ENCODE assay signal across 17 cellular contexts in genomic region chr20:766906-767305, GRCh38. TPM values are rescaled to one million over a fixed set of nuclear protein-coding genes. Genes with fewer than 3 reads are reported as not detected.
DNase-seq lines count a peak whose midpoint lies in the region; ATAC-seq and TF ChIP-seq lines count a peak whose summit lies in the region.
"Had no signal": no experiment of that assay in that cellular context is flagged by ENCODE, and none has a peak within 500 bp of the region (broad histone marks: within the 10 kb centered on the region; RNA-seq: fewer than 3 reads in every experiment).

No MANE protein-coding gene starts in this region.

- H3K27ac ChIP-seq in HCT116 (ENCODE audit: low read depth, low read length) (no peak overlapping the region), PC-3 (ENCODE audit: low read length) (no peak overlapping the region), osteoblast (ENCODE audit: low read depth, low read length) (no peak overlapping the region), smooth muscle cell (ENCODE audit: low read depth) (no peak overlapping the region)

- CTCF ChIA-PET in HCT116 (lab: Charles Lee): no interaction called here
- CTCF ChIA-PET in PC-3 (lab: Charles Lee): no interaction called here

- peaks cover 13% of the 10 kb centered on the region for H3K27me3 Mint-ChIP-seq in type B pancreatic cell

- H2AFZ ChIP-seq in HCT116 (ENCODE audit: low read depth, low read length, poor library complexity, severe bottlenecking) (no peak overlapping the region), PC-3 (ENCODE audit: low read length) (no peak overlapping the region), osteoblast (ENCODE audit: low read length) (no peak overlapping the region), smooth muscle cell (ENCODE audit: low read depth) (no peak overlapping the region)
- H2AFZ ChIP-seq: GM23338 had no signal

- POLR2A ChIA-PET in HCT116 (lab: Charles Lee) (no interaction called here), PC-3 (lab: Charles Lee; ENCODE audit: unreplicated experiment) (no interaction called here)

- H3F3A ChIP-seq in PC-3 (ENCODE audit: low read length, unreplicated experiment) (no peaks in the 10 kb centered on the region), smooth muscle cell (ENCODE audit: low read depth) (no peaks in the 10 kb centered on the region)

- no peak overlapping the region for H3K9ac ChIP-seq in HCT116 (ENCODE audit: low read length)
- H3K9ac ChIP-seq in PC-3 (ENCODE audit: low read length): no peak overlapping the region
- H3K9ac ChIP-seq in smooth muscle cell (ENCODE audit: low read depth): no peak overlapping the region

- H3K4me1 Mint-ChIP-seq in type B pancreatic cell (ENCODE audit: unreplicated experiment): peaks cover 4% of the 10 kb centered on the region
- H3K4me1 Mint-ChIP-seq: CD4-positive, alpha-beta memory T cell; GM23338 had no signal

- no TSS peak for BruUV-seq in HCT116 (replicated peaks; lab: Mats Ljungman, UMichigan)
- BruUV-seq in PC-3 (replicated peaks; lab: Mats Ljungman, UMichigan): no TSS peak

- peak overlapping the region; percentile 25 for H3K27ac Mint-ChIP-seq in type B pancreatic cell
- H3K27ac Mint-ChIP-seq: CD4-positive, alpha-beta memory T cell; GM23338; H9; HFFc6 had no signal

- no peak for ATAC-seq in HCT116
- ATAC-seq in PC-3: no peak
- no peak for ATAC-seq in GM18861 (IDR thresholded peaks at IDR 0.05; ENCODE audit: unreplicated experiment)
- ATAC-seq: GM23338 had no signal

- H3K9me3 Mint-ChIP-seq in type B pancreatic cell: peaks cover 5% of the 10 kb centered on the region
- H3K9me3 Mint-ChIP-seq: CD4-positive, alpha-beta memory T cell; HFFc6 had no signal

- no peak overlapping the region for H3K4me3 Mint-ChIP-seq in type B pancreatic cell
- H3K4me3 Mint-ChIP-seq: CD4-positive, alpha-beta memory T cell; GM23338; H9; HFFc6 had no signal

- DNase-seq in HCT116 (ENCODE audit: low read depth, low spot score) (no peak), PC-3 (peak; percentile 15), osteoblast (ENCODE audit: insufficient read length, low spot score, missing footprints) (peak; percentile 47), type B pancreatic cell (ENCODE audit: extremely low spot score, unreplicated experiment) (no peak), putamen (ENCODE audit: low spot score) (no peak), smooth muscle cell (lab: John Stamatoyannopoulos, UW; ENCODE audit: unreplicated experiment) (no peak)
- DNase-seq: C1 segment of cervical spinal cord; CD4-positive, alpha-beta memory T cell; COR-L47; DMS153; DND-41; H9 had no signal

- intact Hi-C loops in HCT116 (cut with micrococcal nuclease) (loop anchor here (10.0 kb wide), 1 partner anchor 202 kb away; no protein-coding TSS in a partner anchor), PC-3 (cut with micrococcal nuclease) (no loop called here)

- 51% methylated on average over 1 of the region's 1 CpG for WGBS in smooth muscle cell (ENCODE audit: low lambda C conversion rate)

- H3K4me1 ChIP-seq in HCT116 (ENCODE audit: control insufficient read depth in 1 of 2, insufficient read depth in 2 of 2, low read length in 2 of 2): peaks cover 6 to 24% of the 10 kb centered on the region in 2 experiments; a peak in 2 of 4 replicates
- peaks cover 13% of the 10 kb centered on the region for H3K4me1 ChIP-seq in PC-3 (ENCODE audit: insufficient read depth, low read length)
- H3K4me1 ChIP-seq in osteoblast (ENCODE audit: insufficient read depth, low read length): no peaks in the 10 kb centered on the region
- H3K4me1 ChIP-seq in smooth muscle cell (ENCODE audit: low read depth): no peaks in the 10 kb centered on the region

- H3K9me3 ChIP-seq in HCT116 (ENCODE audit: control insufficient read depth in 1 of 2, insufficient read depth in 1 of 2, low read depth in 1 of 2, low read length in 2 of 2): no peaks in the 10 kb centered on the region
- H3K9me3 ChIP-seq in PC-3 (ENCODE audit: low read length): no peaks in the 10 kb centered on the region
- peaks cover 2% of the 10 kb centered on the region for H3K9me3 ChIP-seq in osteoblast (ENCODE audit: low read depth, low read length)
- no peaks in the 10 kb centered on the region for H3K9me3 ChIP-seq in smooth muscle cell (replicated peaks; ENCODE audit: low read depth)

- no peak overlapping the region for H3K4me3 ChIP-seq in HCT116 (replicated peaks in 1 of 2; ENCODE audit: low read depth in 1 of 2, low read length in 2 of 2)
- no peak overlapping the region for H3K4me3 ChIP-seq in PC-3 (ENCODE audit: low read length)
- no peak overlapping the region for H3K4me3 ChIP-seq in osteoblast (ENCODE audit: insufficient read depth, low read length)
- H3K4me3 ChIP-seq in smooth muscle cell: no peak overlapping the region
- H3K4me3 ChIP-seq: GM23338 had no signal

- H3K79me2 ChIP-seq in HCT116 (ENCODE audit: insufficient read depth, low read length): no peaks in the 10 kb centered on the region
- H3K79me2 ChIP-seq in PC-3 (ENCODE audit: low read length): peaks cover 6% of the 10 kb centered on the region
- H3K79me2 ChIP-seq in osteoblast (ENCODE audit: insufficient read depth, low read length): no peaks in the 10 kb centered on the region
- no peaks in the 10 kb centered on the region for H3K79me2 ChIP-seq in smooth muscle cell (ENCODE audit: low read depth)

- H3K36me3 ChIP-seq in HCT116 (ENCODE audit: control insufficient read depth in 1 of 2, insufficient read depth in 2 of 2, low read length in 2 of 2) (peaks cover 15 to 17% of the 10 kb centered on the region in 2 experiments; a peak in 2 of 4 replicates), PC-3 (ENCODE audit: low read depth, low read length) (peaks cover 5% of the 10 kb centered on the region; the same call in 1 of the 2 replicates), osteoblast (ENCODE audit: insufficient read depth, low read length) (no peaks in the 10 kb centered on the region), smooth muscle cell (ENCODE audit: low read depth) (no peaks in the 10 kb centered on the region)

- no peaks in the 10 kb centered on the region for H3K9me2 ChIP-seq in HCT116 (ENCODE audit: insufficient read depth)
- no peaks in the 10 kb centered on the region for H3K9me2 ChIP-seq in PC-3 (replicated peaks; ENCODE audit: low read length)

- RAD21 ChIA-PET in HCT116 (lab: Charles Lee; ENCODE audit: low non-redundant PET in 1 of 2, low total read pairs in 2 of 2, uncharacterized antibody in 2 of 2, unreplicated experiment in 2 of 2): no interaction called here

- no peak for TF ChIP-seq CTCF in HCT116 (IDR thresholded peaks at IDR 0.05 in 2 of 3, conservative IDR thresholded peaks at IDR 0.05 in 1 of 3; ENCODE audit: borderline replicate concordance in 1 of 3, insufficient read depth in 1 of 3, low read depth in 2 of 3, low read length in 2 of 3)
- no peak for TF ChIP-seq CTCF in PC-3 (conservative IDR thresholded peaks at IDR 0.05; ENCODE audit: low read depth, low read length)
- TF ChIP-seq CTCF in osteoblast (IDR thresholded peaks at IDR 0.05; ENCODE audit: extremely low read depth, low read depth, low read length): no peak
- TF ChIP-seq CTCF in type B pancreatic cell (conservative IDR thresholded peaks at IDR 0.05): no peak
- no peak for TF ChIP-seq CTCF in smooth muscle cell (IDR thresholded peaks at IDR 0.05; ENCODE audit: borderline replicate concordance, insufficient read depth, poor library complexity, severe bottlenecking)

- H3K27me3 ChIP-seq in HCT116 (ENCODE audit: insufficient read depth, low read length) (no peaks in the 10 kb centered on the region), PC-3 (ENCODE audit: low read length) (no peaks in the 10 kb centered on the region), osteoblast (ENCODE audit: insufficient read depth, low read length) (no peaks in the 10 kb centered on the region), smooth muscle cell (ENCODE audit: low read depth) (peaks cover 5% of the 10 kb centered on the region)

- H3K36me3 Mint-ChIP-seq in type B pancreatic cell: no peaks in the 10 kb centered on the region
- H3K36me3 Mint-ChIP-seq: CD4-positive, alpha-beta memory T cell had no signal

- H4K20me1 ChIP-seq in HCT116 (ENCODE audit: insufficient read depth) (no peaks in the 10 kb centered on the region), PC-3 (ENCODE audit: low read length) (no peaks in the 10 kb centered on the region), osteoblast (ENCODE audit: insufficient read depth, low read length) (no peaks in the 10 kb centered on the region), smooth muscle cell (ENCODE audit: low read depth) (no peaks in the 10 kb centered on the region)

- no peak for TF ChIP-seq POLR2A in HCT116 (IDR thresholded peaks at IDR 0.05; ENCODE audit: borderline replicate concordance, extremely low read depth, insufficient read depth, insufficient read length)

- 0 out of 2 replicates have a peak overlapping the region, but pooled peaks have one; percentile 2 for H3K4me2 ChIP-seq in HCT116 (ENCODE audit: low read length)
- peak overlapping the region; percentile 85; the same call in 1 of the 2 replicates for H3K4me2 ChIP-seq in PC-3 (ENCODE audit: low read length)
- H3K4me2 ChIP-seq in osteoblast (ENCODE audit: insufficient read depth, low read length): no peak overlapping the region
- no peak overlapping the region for H3K4me2 ChIP-seq in smooth muscle cell
- H3K4me2 ChIP-seq: GM23338 had no signal

- TF ChIP-seq RAD21 in HCT116 (IDR thresholded peaks at IDR 0.05; ENCODE audit: low read depth): no peak

TF ChIP-seq in HCT116, 20 proteins besides CTCF, POLR2A, EP300 and RAD21:
- TF ChIP-seq EZH2 (IDR thresholded peaks at IDR 0.05) (no peak), SP1 (IDR thresholded peaks at IDR 0.05; ENCODE audit: low read depth) (no peak), CEBPB (IDR thresholded peaks at IDR 0.05; ENCODE audit: low read depth) (no peak), TCF7L2 (IDR thresholded peaks at IDR 0.05; ENCODE audit: borderline replicate concordance, extremely low read depth, insufficient read depth, insufficient read length) (no peak), SRF (IDR thresholded peaks at IDR 0.05; ENCODE audit: low read depth) (no peak)
TF ChIP-seq in HCT116: peak in this region for 0.

RNA-seq across cellular contexts. Expression of gene SLC52A3, which starts 1.4 kb away (rescaled TPM):
- total RNA-seq in HCT116 (2021; ENCODE audit: unreplicated experiment) (10.2 TPM), PC-3 (2014; rRNA removed) (4.2 and 5.9 TPM in 2 replicates), osteoblast (not detected in 2 replicates), type B pancreatic cell (ENCODE audit: low replicate concordance) (1.3 and 2.1 TPM in 2 replicates), smooth muscle cell (0.09 and 0.36 TPM in 2 replicates)
- 9.6 TPM in 2 replicates for polyA plus RNA-seq in HCT116 (2012)
- polyA plus RNA-seq in smooth muscle cell: 0.37 TPM in 1 of 2 replicates, not detected in the other
- total RNA-seq: A673; CD4-positive, alpha-beta memory T cell had no signal
- polyA plus RNA-seq: BJ; CD4-positive, alpha-beta memory T cell had no signal

Comparison
In these comparisons a context has a peak if more than half of its experiments do, and no peak if none do; other contexts are left out.
1. DNase-seq: peak in PC-3 (single experiment) and osteoblast (single experiment); none in HCT116 (single experiment), type B pancreatic cell (single experiment), putamen (single experiment) and smooth muscle cell (single experiment).
2. H3K4me2 ChIP-seq: peak in HCT116 (single experiment) and PC-3 (single experiment); none in osteoblast (single experiment) and smooth muscle cell (single experiment).